In the genomic region with DNA sequence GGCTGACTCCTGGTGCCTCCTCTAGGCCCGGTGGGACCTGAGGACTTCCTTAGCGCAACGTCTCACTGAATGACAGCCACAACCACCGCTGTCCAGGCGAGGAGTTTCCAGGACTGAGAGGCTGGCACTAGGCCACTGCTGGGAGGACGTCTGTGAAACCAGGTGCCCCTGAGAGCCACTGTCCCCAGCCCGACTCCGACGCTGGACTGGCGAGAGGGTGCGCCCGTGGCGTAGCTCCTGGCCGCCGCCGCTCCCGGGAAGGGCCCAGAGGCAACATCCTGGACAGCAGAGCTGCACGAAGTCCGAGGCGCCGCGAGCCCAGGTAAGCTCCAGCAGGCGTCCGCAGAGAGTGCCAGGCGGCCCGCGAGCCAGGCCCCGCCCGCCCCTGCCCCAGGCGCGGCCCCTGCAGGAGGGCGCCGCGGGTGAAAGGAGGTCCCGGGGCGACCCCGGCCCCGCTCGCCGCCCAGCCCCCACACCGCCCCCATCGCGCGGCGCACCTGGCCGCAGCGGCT, we compare ENCODE assay signal across 8 cellular contexts. TPM values are rescaled to one million over a fixed set of nuclear protein-coding genes. Genes with fewer than 3 reads are reported as not detected.
DNase-seq lines count a peak whose midpoint lies in the region; ATAC-seq, FAIRE-seq and TF ChIP-seq lines count a peak whose summit lies in the region.

No MANE protein-coding gene starts in this region.

- H3K27me3 ChIP-seq in BLaER1 (no peaks in the 10 kb centered on the region), SJSA1 (replicated peaks) (no peaks in the 10 kb centered on the region), bronchial epithelial cell (ENCODE audit: control insufficient read depth, insufficient read depth, low read length) (no peaks in the 10 kb centered on the region), smooth muscle cell (ENCODE audit: low read depth) (no peaks in the 10 kb centered on the region)

- no peaks in the 10 kb centered on the region for H3F3A ChIP-seq in smooth muscle cell (ENCODE audit: low read depth)

- H3K9ac ChIP-seq in BLaER1 = peak overlapping the region; percentile 91
- H3K9ac ChIP-seq in smooth muscle cell (ENCODE audit: low read depth) = peak overlapping the region; percentile 92

- peaks cover 52% of the 10 kb centered on the region for H3K79me2 ChIP-seq in smooth muscle cell (ENCODE audit: low read depth)

- ATAC-seq in GM19328 (IDR thresholded peaks at IDR 0.05; ENCODE audit: unreplicated experiment) (peak; percentile 12), HG03460 (IDR thresholded peaks at IDR 0.05; ENCODE audit: unreplicated experiment) (peak; percentile 18)

- peak overlapping the region; percentile 91 for H3K4me3 ChIP-seq in BLaER1
- peak overlapping the region; percentile 97 for H3K4me3 ChIP-seq in SJSA1
- H3K4me3 ChIP-seq in bronchial epithelial cell (ENCODE audit: low read depth, low read length) = peak overlapping the region; percentile 75
- H3K4me3 ChIP-seq in smooth muscle cell = peak overlapping the region; percentile 98

- peak overlapping the region; percentile 91 for H3K27ac ChIP-seq in BLaER1
- H3K27ac ChIP-seq in SJSA1 = peak overlapping the region; percentile 60
- peak overlapping the region; percentile 69 for H3K27ac ChIP-seq in smooth muscle cell (ENCODE audit: low read depth)

- peaks cover 58% of the 10 kb centered on the region for H3K4me1 ChIP-seq in BLaER1
- H3K4me1 ChIP-seq in SJSA1 (replicated peaks) = peaks cover 17% of the 10 kb centered on the region
- peaks cover 6% of the 10 kb centered on the region for H3K4me1 ChIP-seq in smooth muscle cell (ENCODE audit: low read depth)

- peak in 1 of 2 experiments; percentile 56 for DNase-seq in SJSA1 (ENCODE audit: low read depth in 1 of 2, low spot score in 2 of 2)
- no peak for DNase-seq in bronchial epithelial cell (ENCODE audit: low read depth)
- DNase-seq in iris pigment epithelial cell (ENCODE audit: low read depth) = peak; percentile 49
- peak; percentile 36 for DNase-seq in smooth muscle cell (lab: John Stamatoyannopoulos, UW; ENCODE audit: unreplicated experiment)
- no peak for DNase-seq in NCI-H1436 (lab: John Stamatoyannopoulos, UW)

- TF ChIP-seq CTCF in bronchial epithelial cell (IDR thresholded peaks at IDR 0.05; ENCODE audit: insufficient read depth, low read length, severe bottlenecking) = no peak
- TF ChIP-seq CTCF in smooth muscle cell (IDR thresholded peaks at IDR 0.05; ENCODE audit: borderline replicate concordance, insufficient read depth, poor library complexity, severe bottlenecking) = no peak

- H4K20me1 ChIP-seq in BLaER1 = peaks cover 52% of the 10 kb centered on the region
- H4K20me1 ChIP-seq in smooth muscle cell (ENCODE audit: low read depth) = peaks cover 49% of the 10 kb centered on the region

- H2AFZ ChIP-seq in smooth muscle cell (ENCODE audit: low read depth) = peak overlapping the region; percentile 95

- WGBS in smooth muscle cell (ENCODE audit: low lambda C conversion rate) = 1% methylated on average over 39 of the region's 47 CpGs

- H3K4me2 ChIP-seq in BLaER1 (peak overlapping the region; percentile 98), smooth muscle cell (peak overlapping the region; percentile 88)

- H3K36me3 ChIP-seq in BLaER1 (peaks cover 32% of the 10 kb centered on the region), SJSA1 (peaks cover 36% of the 10 kb centered on the region), bronchial epithelial cell (ENCODE audit: control insufficient read depth, insufficient read depth, low read length) (peaks cover 5% of the 10 kb centered on the region), smooth muscle cell (ENCODE audit: low read depth) (no peaks in the 10 kb centered on the region)

- H3K9me3 ChIP-seq in BLaER1 (no peaks in the 10 kb centered on the region), SJSA1 (replicated peaks) (no peaks in the 10 kb centered on the region), smooth muscle cell (replicated peaks; ENCODE audit: low read depth) (no peaks in the 10 kb centered on the region)

- no peak for FAIRE-seq in bronchial epithelial cell (lab: Jason Lieb, UNC)

RNA-seq across cellular contexts. Expression of a gene that starts 0.5 kb away (rescaled TPM):
- 51.1 and 62.2 TPM in 2 replicates for total RNA-seq in SJSA1 (2014; rRNA removed; shearing (Covaris generic))
- total RNA-seq in bronchial epithelial cell = 50.0 and 60.7 TPM in 2 replicates
- total RNA-seq in smooth muscle cell = 29.0 and 46.7 TPM in 2 replicates
- polyA plus RNA-seq in smooth muscle cell = 53.2 and 54.7 TPM in 2 replicates

RNA-seq across cellular contexts. Expression of a gene that starts 9.4 kb away (rescaled TPM):
- total RNA-seq in SJSA1 (2014; rRNA removed; shearing (Covaris generic)) = not detected in 2 replicates
- total RNA-seq in bronchial epithelial cell = not detected in 2 replicates
- not detected in 2 replicates for total RNA-seq in smooth muscle cell
- not detected in 2 replicates for polyA plus RNA-seq in smooth muscle cell

RNA-seq across cellular contexts. Expression of a gene that starts 22.8 kb away (rescaled TPM):
- total RNA-seq in SJSA1 (2014; rRNA removed; shearing (Covaris generic)) = 7.6 and 21.2 TPM in 2 replicates
- total RNA-seq in bronchial epithelial cell (6.9 and 12.9 TPM in 2 replicates), smooth muscle cell (9.2 and 14.8 TPM in 2 replicates)
- 12.9 and 18.2 TPM in 2 replicates for polyA plus RNA-seq in smooth muscle cell

RNA-seq across cellular contexts. Expression of a gene that starts 28.4 kb away (rescaled TPM):
- total RNA-seq in SJSA1 (2014; rRNA removed; shearing (Covaris generic)) = not detected in 2 replicates
- total RNA-seq in bronchial epithelial cell (not detected in 2 replicates), smooth muscle cell (not detected in 2 replicates)
- not detected in 2 replicates for polyA plus RNA-seq in smooth muscle cell

RNA-seq across cellular contexts. Expression of a gene that starts 56.8 kb away (rescaled TPM):
- 118 and 132 TPM in 2 replicates for total RNA-seq in SJSA1 (2014; rRNA removed; shearing (Covaris generic))
- total RNA-seq in bronchial epithelial cell = 62.3 and 71.6 TPM in 2 replicates
- 56.5 and 75.6 TPM in 2 replicates for total RNA-seq in smooth muscle cell
- polyA plus RNA-seq in smooth muscle cell = 182 and 204 TPM in 2 replicates

Comparison
In these comparisons a context has a peak if more than half of its experiments do, and no peak if none do; other contexts are left out.
1. DNase-seq: peak in iris pigment epithelial cell (single experiment) and smooth muscle cell (single experiment); none in bronchial epithelial cell (single experiment) and NCI-H1436 (single experiment).
2. Peak in every context shown above with its lines, with median percentiles within 50 percentile points of each other: H3K27ac ChIP-seq and H3K4me3 ChIP-seq.